ENCODE assay signal across 8 cellular contexts in the genomic region with DNA sequence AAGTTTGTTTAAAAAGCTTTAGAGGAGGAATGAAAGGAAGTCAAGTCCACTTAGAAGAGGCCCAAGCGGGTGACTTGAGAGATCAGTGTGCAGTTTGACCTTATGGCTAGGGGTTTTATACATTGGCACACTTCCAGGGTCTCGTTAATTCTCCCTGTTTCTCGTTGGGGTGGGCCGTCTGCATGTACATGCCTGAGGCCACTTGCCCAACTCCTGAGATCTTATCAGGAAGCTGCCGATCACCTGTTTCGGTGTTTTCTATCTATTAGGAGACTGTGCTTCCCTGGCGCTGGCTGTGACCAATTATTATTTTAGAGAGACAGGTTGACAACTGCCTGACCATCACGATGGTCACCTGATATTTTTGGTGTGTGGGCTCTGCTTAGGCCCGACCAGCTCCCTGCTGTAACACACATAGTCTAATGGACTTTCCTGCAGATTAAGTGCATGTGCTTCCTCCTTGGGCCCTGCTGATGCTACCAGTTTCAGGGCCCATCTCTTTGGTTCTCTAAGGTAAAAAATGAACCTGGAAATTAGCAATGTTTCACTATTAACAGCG. TPM values are rescaled to one million over a fixed set of nuclear protein-coding genes. Genes with fewer than 3 reads are reported as not detected.
DNase-seq lines count a peak whose midpoint lies in the region; ATAC-seq, FAIRE-seq and TF ChIP-seq lines count a peak whose summit lies in the region.

No MANE protein-coding gene starts in this region.

- no peaks in the 10 kb centered on the region for H4K20me1 ChIP-seq in OCI-LY3 (ENCODE audit: insufficient read depth, low read length)

- DNase-seq in GM19239 (ENCODE audit: insufficient read length, low spot score) (no peak), left kidney (ENCODE audit: low read depth, low spot score) (peak; percentile 19), ureter (ENCODE audit: low spot score) (no peak), COLO829 (ENCODE audit: low spot score) (no peak), activated T-cell treated with anti-CD3 and anti-CD28 coated beads for 4 hours (no peak)

- no peaks in the 10 kb centered on the region for H3K27me3 ChIP-seq in OCI-LY3 (ENCODE audit: low read depth, low read length)

- peaks cover 27% of the 10 kb centered on the region for H3K4me1 ChIP-seq in OCI-LY3 (ENCODE audit: low read length)

- no peak for TF ChIP-seq CTCF in OCI-LY3 (IDR thresholded peaks at IDR 0.05; ENCODE audit: low read depth, low read length)

- peak overlapping the region; percentile 55 for H2AFZ ChIP-seq in OCI-LY3 (ENCODE audit: low read depth, low read length)

- H3K36me3 ChIP-seq in OCI-LY3 (replicated peaks; ENCODE audit: low read depth, low read length): no peaks in the 10 kb centered on the region

- peak overlapping the region; percentile 59 for H3K27ac ChIP-seq in OCI-LY3 (ENCODE audit: low read length)

- H3K79me2 ChIP-seq in OCI-LY3 (ENCODE audit: low read length): no peaks in the 10 kb centered on the region

- peak overlapping the region; percentile 30 for H3K4me2 ChIP-seq in OCI-LY3 (ENCODE audit: low read length)

- H3K9ac ChIP-seq in OCI-LY3 (ENCODE audit: low read length): no peak overlapping the region

- peak; percentile 33 for ATAC-seq in HG02623 (IDR thresholded peaks at IDR 0.05; ENCODE audit: unreplicated experiment)
- ATAC-seq in GM21786 (IDR thresholded peaks at IDR 0.05; ENCODE audit: unreplicated experiment): no peak

- no peak overlapping the region for H3K4me3 ChIP-seq in OCI-LY3 (ENCODE audit: low read length)

- no peaks in the 10 kb centered on the region for H3K9me3 ChIP-seq in OCI-LY3 (ENCODE audit: insufficient read depth, low read length)

- FAIRE-seq in GM19239 (lab: Jason Lieb, UNC): peak; percentile 59

RNA-seq across cellular contexts. Expression of gene MSH6, which starts 31.0 kb away (rescaled TPM):
- 30.5 TPM for total RNA-seq in ureter
